8 cellular contexts compared by ENCODE assay signal in the genomic region with DNA sequence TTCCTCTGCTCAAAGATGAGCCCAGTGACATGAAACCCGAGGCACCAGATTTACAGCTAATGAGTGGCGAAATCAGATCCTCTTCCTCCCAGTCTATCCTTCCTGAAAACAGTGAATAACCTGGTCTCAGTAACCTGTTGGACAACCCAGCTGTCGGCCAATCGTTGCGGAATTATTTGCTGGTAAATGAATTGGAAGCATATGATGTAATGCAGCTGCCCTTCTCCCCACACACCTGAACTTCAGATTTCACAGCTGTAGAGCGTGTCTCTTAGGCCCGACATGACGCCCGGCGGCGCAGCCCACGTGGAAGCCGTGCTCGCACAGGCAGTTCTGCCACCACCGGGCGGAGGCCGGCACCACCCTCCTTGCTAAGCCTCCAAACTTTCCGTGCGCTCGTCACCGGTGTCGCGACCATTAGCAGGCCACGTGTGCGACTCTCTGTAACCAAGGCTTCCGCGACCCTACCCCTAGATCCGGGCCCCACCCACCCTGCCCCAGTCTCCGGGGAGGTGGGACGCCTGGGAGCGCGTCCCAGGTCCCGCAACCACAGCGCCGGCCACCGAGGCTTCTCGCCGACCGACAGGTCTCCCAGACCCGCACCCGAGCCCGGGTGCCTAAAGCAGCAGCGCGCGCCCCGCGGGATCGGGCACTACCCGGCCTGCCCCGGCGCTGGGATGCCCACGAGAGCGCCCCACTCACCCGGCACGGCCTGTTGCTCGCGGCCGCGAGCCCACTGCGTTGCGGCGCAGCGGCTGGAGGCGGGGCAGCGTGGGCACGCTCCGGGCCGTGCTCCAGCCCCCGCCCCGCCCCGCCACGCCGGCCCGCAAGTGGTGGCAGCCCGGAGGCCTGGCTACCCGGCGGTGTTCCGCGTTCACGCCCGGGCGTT.
A peak's percentile ranks its signal among the peaks of the same experiment; 100 is the strongest.
DNase-seq lines count a peak whose midpoint lies in the region; ATAC-seq lines count a peak whose summit lies in the region.

A gene (minus strand): TSS at position 753 of the 889 bp plus-strand sequence. CDS start 4,838 bp downstream, outside the sequence.

- peaks cover 44% of the 10 kb centered on the region for H3K79me2 ChIP-seq in ACC112 (ENCODE audit: control insufficient read depth, insufficient read depth, low read length, unreplicated experiment)

- H3K36me3 ChIP-seq in ACC112 (ENCODE audit: insufficient read depth, low read length), result no peaks in the 10 kb centered on the region

- peaks cover 19% of the 10 kb centered on the region for H3K4me1 ChIP-seq in ACC112 (ENCODE audit: control insufficient read depth, insufficient read depth, low read length, unreplicated experiment)

- H3K27me3 ChIP-seq in ACC112 (ENCODE audit: insufficient read depth, low read length), result no peaks in the 10 kb centered on the region

- ATAC-seq in GM18520 (IDR thresholded peaks at IDR 0.05; ENCODE audit: unreplicated experiment), result peak; percentile 75
- peak; percentile 89 for ATAC-seq in HG03064 (IDR thresholded peaks at IDR 0.05; ENCODE audit: low read depth, unreplicated experiment)

- peak within 1 kb of the TSS; percentile 78 for H3K4me3 ChIP-seq in ACC112 (ENCODE audit: low read depth, low read length)

- H2AFZ ChIP-seq in ACC112 (ENCODE audit: low read length, unreplicated experiment), result peak within 1 kb of the TSS; percentile 98

- peak within 1 kb of the TSS; percentile 2; the same call in 1 of the 2 replicates for H3K27ac ChIP-seq in ACC112 (ENCODE audit: low read depth, low read length)
- peak within 1 kb of the TSS; percentile 35 for H3K27ac ChIP-seq in cingulate gyrus (ENCODE audit: low read depth, low read length)

- DNase-seq in NCI-H226 (peak; percentile 65), left kidney (ENCODE audit: low read depth, low spot score) (peak; percentile 87)
- DNase-seq in activated CD4-positive, alpha-beta T cell treated with anti-CD3 and anti-CD28 coated beads for 24 hours (ENCODE audit: low read depth in 2 of 2), result peak; percentile 52 to 61
- peak; percentile 77 for DNase-seq in stimulated activated CD4-positive, alpha-beta T cell treated with anti-CD3 and anti-CD28 coated beads, Interleukin-2, amount 100 ng/mL, for 4 hours (ENCODE audit: low read depth)

Comparison
In these comparisons a context has a peak if more than half of its experiments do, and no peak if none do; other contexts are left out.
1. Peak in every context shown above with its lines: DNase-seq, ATAC-seq, H3K4me3 ChIP-seq and H3K27ac ChIP-seq.